8 cellular contexts compared by ENCODE assay signal in genomic region chr12:93766802-93767523, GRCh38.
DNase-seq lines count a peak whose midpoint lies in the region; ATAC-seq and TF ChIP-seq lines count a peak whose summit lies in the region.

No MANE protein-coding gene starts in this region.

- no peak overlapping the region for H3K27ac ChIP-seq in PC-9
- no peak overlapping the region for H3K27ac ChIP-seq in mammary epithelial cell (ENCODE audit: insufficient read depth, low read depth, low read length)
- peak overlapping the region in 1 of 2 donors; percentile 15 for H3K27ac ChIP-seq in testis

- in situ Hi-C loops in mammary epithelial cell (cut with MboI; ENCODE audit: low sequenced_read_pairs in 2 of 2), result loop anchor here (10.0 kb wide), 2 partner anchors 202 to 338 kb away; no protein-coding TSS in a partner anchor

- POLR2A ChIA-PET in PC-9 (lab: Charles Lee; ENCODE audit: unreplicated experiment), result no interaction called here

- H3K9ac ChIP-seq in mammary epithelial cell (ENCODE audit: insufficient read depth, low read length), result no peak overlapping the region

- H3K9me3 ChIP-seq in PC-9 (ENCODE audit: insufficient read depth, low read depth), result no peaks in the 10 kb centered on the region
- H3K9me3 ChIP-seq in mammary epithelial cell (replicated peaks; ENCODE audit: insufficient read depth, low read length), result no peaks in the 10 kb centered on the region
- H3K9me3 ChIP-seq in testis, result no peaks in the 10 kb centered on the region

- TF ChIP-seq POLR2A in testis (IDR thresholded peaks at IDR 0.05), result no peak

- H3K4me3 ChIP-seq in PC-9 (no peak overlapping the region), mammary epithelial cell (replicated peaks in 1 of 3; ENCODE audit: insufficient read depth in 1 of 3, low read depth in 2 of 3, low read length in 3 of 3) (no peak overlapping the region), testis (no peak overlapping the region)

- H3K36me3 ChIP-seq in PC-9 (ENCODE audit: low read depth), result no peaks in the 10 kb centered on the region
- no peaks in the 10 kb centered on the region for H3K36me3 ChIP-seq in mammary epithelial cell (ENCODE audit: insufficient read depth, low read length)
- H3K36me3 ChIP-seq in testis (ENCODE audit: low read depth, missing control alignments), result no peaks in the 10 kb centered on the region

- no peaks in the 10 kb centered on the region for H3K4me1 ChIP-seq in PC-9 (replicated peaks; ENCODE audit: insufficient read depth)
- peaks cover 6% of the 10 kb centered on the region for H3K4me1 ChIP-seq in mammary epithelial cell (ENCODE audit: insufficient read depth, low read length)
- peaks cover 8% of the 10 kb centered on the region for H3K4me1 ChIP-seq in testis

- ATAC-seq in left colon (peak; percentile 81), HG02981 (IDR thresholded peaks at IDR 0.05; ENCODE audit: unreplicated experiment) (no peak)

- H3F3A ChIP-seq in PC-9 (ENCODE audit: insufficient read depth, low read depth), result no peaks in the 10 kb centered on the region

- BruUV-seq in PC-9 (replicated peaks; lab: Mats Ljungman, UMichigan) (no TSS peak), mammary epithelial cell (replicated peaks; lab: Mats Ljungman, UMichigan) (no TSS peak)

- WGBS in mammary epithelial cell (ENCODE audit: low coverage, missing lambda C conversion rate), result 26% methylated on average over 6 of the region's 6 CpGs
- 19 to 37% methylated on average over 6 of the region's 6 CpGs for WGBS in testis, 2 donors

- H3K79me2 ChIP-seq in PC-9 (ENCODE audit: low read depth) (no peaks in the 10 kb centered on the region), mammary epithelial cell (ENCODE audit: insufficient read depth, low read length) (no peaks in the 10 kb centered on the region)

- H4K20me1 ChIP-seq in PC-9 (ENCODE audit: insufficient read depth), result no peaks in the 10 kb centered on the region
- H4K20me1 ChIP-seq in mammary epithelial cell (ENCODE audit: insufficient read depth, low read length), result no peaks in the 10 kb centered on the region

- H3K27me3 ChIP-seq in PC-9 (ENCODE audit: insufficient read depth, low read depth) (no peaks in the 10 kb centered on the region), mammary epithelial cell (ENCODE audit: insufficient read depth, low read length) (no peaks in the 10 kb centered on the region), testis (no peaks in the 10 kb centered on the region)

- intact Hi-C loops in PC-9 (cut with micrococcal nuclease; ENCODE audit: unreplicated experiment) (loop anchor here (1.0 kb wide), 1 partner anchor 334 kb away; no protein-coding TSS in a partner anchor), mammary epithelial cell (cut with micrococcal nuclease) (loop anchor here (1.0 to 10.0 kb wide), 6 partner anchors 35 to 782 kb away; no protein-coding TSS in a partner anchor), left colon (cut with DNase I, micrococcal nuclease) (loop anchor here in 1 of 2 donors (5.0 kb wide), 1 partner anchor 335 kb away; no protein-coding TSS in a partner anchor), testis (cut with DNase I; ENCODE audit: low total_unique reads) (no loop called here)

- DNase-seq in AG09319 (ENCODE audit: extremely low read depth, low read depth) (no peak), GM20000 (ENCODE audit: low spot score) (peak; percentile 33), PC-9 (peak in 1 of 2 experiments; percentile 20), mammary epithelial cell (peak; percentile 61), left colon (peak in 1 of 2 donors; percentile 41), testis (peak; percentile 60), NCI-H1105 (lab: John Stamatoyannopoulos, UW) (no peak)

- H3K4me2 ChIP-seq in PC-9 (no peak overlapping the region), mammary epithelial cell (ENCODE audit: insufficient read depth, low read depth, low read length) (no peak overlapping the region)

- H3K9me2 ChIP-seq in PC-9 (ENCODE audit: insufficient read depth), result no peaks in the 10 kb centered on the region

- no peak overlapping the region for H2AFZ ChIP-seq in PC-9
- peak overlapping the region; percentile 17 for H2AFZ ChIP-seq in mammary epithelial cell (ENCODE audit: low read depth, low read length)

- CTCF ChIA-PET in PC-9 (lab: Charles Lee) (interaction anchor here (0.6 to 2.5 kb wide), 3 partner anchors 118 to 335 kb away, joined by 12 to 14 read pairs (median 14); no protein-coding TSS in a partner anchor), mammary epithelial cell (lab: Charles Lee; ENCODE audit: low non-redundant PET) (interaction anchor here (0.5 to 1.7 kb wide), 7 partner anchors 37 to 335 kb away, joined by 3 to 18 read pairs (median 4); no protein-coding TSS in a partner anchor)

- dilution Hi-C loops in mammary epithelial cell (cut with HindIII; ENCODE audit: low sequenced_read_pairs), result no loop called here

- peak; percentile 66 for TF ChIP-seq CTCF in AG09319 (IDR thresholded peaks at IDR 0.05; ENCODE audit: low read depth, low read length)
- no peak for TF ChIP-seq CTCF in GM20000 (IDR thresholded peaks at IDR 0.05; ENCODE audit: extremely low read depth, missing control alignments)
- TF ChIP-seq CTCF in PC-9 (conservative IDR thresholded peaks at IDR 0.05), result peak; percentile 55
- peak; percentile 63 for TF ChIP-seq CTCF in mammary epithelial cell (conservative IDR thresholded peaks at IDR 0.05 in 1 of 2, IDR thresholded peaks at IDR 0.05 in 1 of 2; ENCODE audit: extremely low read depth in 1 of 2, insufficient read depth in 1 of 2, low read depth in 1 of 2, low read length in 2 of 2)
- peak in 1 of 3 experiments; percentile 50 for TF ChIP-seq CTCF in testis (IDR thresholded peaks at IDR 0.05)

Comparison
In these comparisons a context has a peak if more than half of its experiments do, and no peak if none do; other contexts are left out.
1. DNase-seq: peak in GM20000 (single experiment), mammary epithelial cell (single experiment) and testis (single experiment); none in AG09319 (single experiment) and NCI-H1105 (single experiment).